Comparison of ENCODE assay signal across 20 cellular contexts in the genomic region with DNA sequence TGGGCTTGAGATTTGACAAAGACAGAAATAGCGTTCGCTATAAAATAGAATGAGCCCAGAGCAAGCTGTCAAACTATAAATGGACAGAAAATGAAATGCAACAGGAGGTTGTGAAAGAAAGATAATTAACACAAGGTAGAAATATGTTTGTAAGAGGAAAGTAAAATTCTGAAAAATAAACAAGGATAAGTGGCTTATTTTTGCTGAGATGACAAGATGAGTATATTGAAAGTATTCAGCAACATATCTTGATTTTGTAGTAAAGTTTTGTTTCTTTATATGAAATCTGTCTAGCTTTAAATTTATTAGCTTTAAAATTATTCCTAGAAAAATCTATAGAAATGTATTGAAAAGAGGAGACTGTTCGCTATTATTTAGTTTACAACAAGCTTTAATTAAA.
"Had no signal": no experiment of that assay in that cellular context is flagged by ENCODE, and none has a peak within 500 bp of the region (broad histone marks: within the 10 kb centered on the region; RNA-seq: fewer than 3 reads in every experiment).

No MANE protein-coding gene starts in this region.

- H3K4me3 ChIP-seq: dorsolateral prefrontal cortex, lower lobe of right lung, prostate gland, right atrium auricular region, sigmoid colon, spleen, testis, tibial artery had no signal

- DNase-seq: dorsolateral prefrontal cortex; effector CD4-positive, alpha-beta T cell; hypothalamus; immature natural killer cell; islet precursor cell; kidney glomerular epithelial cell; left ventricle myocardium superior; lower lobe of right lung; naive B cell; sigmoid colon; spleen; stimulated activated CD4-positive, alpha-beta T cell treated with anti-CD3 and anti-CD28 coated beads, Interleukin-4, amount 100 ng/mL, for 4 hours; stimulated activated naive CD8-positive, alpha-beta T cell treated with anti-CD3 and anti-CD28 coated beads, Interleukin-15, Interleukin-2, amounts not matched to agents 100 U/mL and 50 U/mL, for 24 hours; substantia nigra; testis; tibial artery had no signal

- H3K27me3 ChIP-seq: dorsolateral prefrontal cortex, right atrium auricular region, sigmoid colon, testis, tibial artery had no signal

- H3K27ac ChIP-seq: dorsolateral prefrontal cortex, lower lobe of right lung, prostate gland, spleen, testis had no signal

- ATAC-seq: left ventricle myocardium superior; natural killer cell treated with Interleukin-12 subunit alpha and Interleukin-12 subunit beta and Interleukin-15 and Interleukin-18, amount 100 ng/mL, for 72 hours; stimulated activated memory B cell treated with anti-CD40 and anti-IgM and Interleukin-4, amounts not matched to agents 10 μg/mL and 1 μg/mL and 100 μg/mL, for 72 hours; stimulated activated naive CD8-positive, alpha-beta T cell treated with anti-CD3 and anti-CD28 coated beads, Interleukin-15, Interleukin-2, amounts not matched to agents 100 U/mL and 50 U/mL, for 24 hours had no signal

- H3K9me3 ChIP-seq: lower lobe of right lung, prostate gland, right atrium auricular region, sigmoid colon, spleen, testis, tibial artery had no signal

- H3K4me1 ChIP-seq: lower lobe of right lung, prostate gland, right atrium auricular region, sigmoid colon, spleen had no signal

- H3K36me3 ChIP-seq: lower lobe of right lung, prostate gland, right atrium auricular region, sigmoid colon, spleen, tibial artery had no signal
